1 cellular context compared by ENCODE assay signal in the genomic region with DNA sequence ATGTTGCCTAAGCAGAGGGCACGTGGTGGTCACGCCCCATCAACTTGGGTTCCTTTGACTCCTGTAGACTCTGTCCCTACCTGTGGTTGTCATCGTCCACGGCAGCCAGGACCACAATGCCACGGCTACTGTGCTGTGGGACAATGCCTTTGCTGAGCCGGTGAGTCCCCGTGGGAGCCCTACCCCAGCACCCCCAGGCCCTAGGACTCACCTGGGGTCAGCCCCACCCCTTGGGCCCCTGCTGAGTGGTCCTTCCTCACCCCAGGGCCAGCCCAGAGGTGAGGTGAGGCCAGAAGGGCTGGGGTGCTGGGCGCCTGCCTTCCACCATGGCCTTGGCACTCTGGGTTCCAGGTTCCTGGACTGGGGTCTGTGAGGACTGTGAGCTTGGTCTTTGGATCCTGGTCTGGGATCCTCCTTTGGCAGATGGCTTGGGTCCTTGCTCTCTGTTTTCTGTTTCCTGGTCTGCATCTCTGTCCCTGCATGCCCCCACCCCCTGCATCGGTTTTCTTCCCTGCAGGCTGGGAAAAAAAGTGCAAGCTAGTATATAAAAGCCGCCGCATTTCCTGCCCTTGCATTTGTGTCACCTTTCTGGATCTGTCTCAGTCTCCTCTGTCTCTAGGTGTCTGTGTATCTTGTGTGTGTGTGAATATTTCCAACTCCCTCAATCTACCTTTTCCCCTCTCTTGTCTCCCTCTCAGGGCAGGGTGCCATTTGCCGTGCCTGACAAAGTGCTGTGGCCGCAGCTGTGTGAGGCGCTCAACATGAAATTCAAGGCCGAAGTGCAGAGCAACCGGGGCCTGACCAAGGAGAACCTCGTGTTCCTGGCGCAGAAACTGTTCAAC.
TF ChIP-seq lines count a peak whose summit lies in the region.

No MANE protein-coding gene starts in this region.

TF ChIP-seq in HEK293, 187 proteins besides CTCF, POLR2A, EP300 and RAD21:
- TF ChIP-seq, protein P1, sequence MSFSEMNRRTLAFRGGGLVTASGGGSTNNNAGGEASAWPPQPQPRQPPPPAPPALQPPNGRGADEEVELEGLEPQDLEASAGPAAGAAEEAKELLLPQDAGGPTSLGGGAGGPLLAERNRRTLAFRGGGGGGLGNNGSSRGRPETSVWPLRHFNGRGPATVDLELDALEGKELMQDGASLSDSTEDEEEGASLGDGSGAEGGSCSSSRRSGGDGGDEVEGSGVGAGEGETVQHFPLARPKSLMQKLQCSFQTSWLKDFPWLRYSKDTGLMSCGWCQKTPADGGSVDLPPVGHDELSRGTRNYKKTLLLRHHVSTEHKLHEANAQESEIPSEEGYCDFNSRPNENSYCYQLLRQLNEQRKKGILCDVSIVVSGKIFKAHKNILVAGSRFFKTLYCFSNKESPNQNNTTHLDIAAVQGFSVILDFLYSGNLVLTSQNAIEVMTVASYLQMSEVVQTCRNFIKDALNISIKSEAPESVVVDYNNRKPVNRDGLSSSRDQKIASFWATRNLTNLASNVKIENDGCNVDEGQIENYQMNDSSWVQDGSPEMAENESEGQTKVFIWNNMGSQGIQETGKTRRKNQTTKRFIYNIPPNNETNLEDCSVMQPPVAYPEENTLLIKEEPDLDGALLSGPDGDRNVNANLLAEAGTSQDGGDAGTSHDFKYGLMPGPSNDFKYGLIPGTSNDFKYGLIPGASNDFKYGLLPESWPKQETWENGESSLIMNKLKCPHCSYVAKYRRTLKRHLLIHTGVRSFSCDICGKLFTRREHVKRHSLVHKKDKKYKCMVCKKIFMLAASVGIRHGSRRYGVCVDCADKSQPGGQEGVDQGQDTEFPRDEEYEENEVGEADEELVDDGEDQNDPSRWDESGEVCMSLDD (tag by site-specific recombination; IDR thresholded peaks at IDR 0.05): no peak
- TF ChIP-seq ZNF585B (tag by site-specific recombination; IDR thresholded peaks at IDR 0.05) (no peak), WT1 (tag by site-specific recombination; IDR thresholded peaks at IDR 0.05) (no peak), ZNF555 (tag by site-specific recombination; conservative IDR thresholded peaks at IDR 0.05) (no peak), ZNF140 (tag by site-specific recombination; IDR thresholded peaks at IDR 0.05) (no peak), ZBTB17 (tag by site-specific recombination; IDR thresholded peaks at IDR 0.05) (peak; percentile 77)
- TF ChIP-seq, protein P2, sequence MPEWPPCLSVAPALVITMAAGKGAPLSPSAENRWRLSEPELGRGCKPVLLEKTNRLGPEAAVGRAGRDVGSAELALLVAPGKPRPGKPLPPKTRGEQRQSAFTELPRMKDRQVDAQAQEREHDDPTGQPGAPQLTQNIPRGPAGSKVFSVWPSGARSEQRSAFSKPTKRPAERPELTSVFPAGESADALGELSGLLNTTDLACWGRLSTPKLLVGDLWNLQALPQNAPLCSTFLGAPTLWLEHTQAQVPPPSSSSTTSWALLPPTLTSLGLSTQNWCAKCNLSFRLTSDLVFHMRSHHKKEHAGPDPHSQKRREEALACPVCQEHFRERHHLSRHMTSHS (tag by site-specific recombination; IDR thresholded peaks at IDR 0.05): no peak
- TF ChIP-seq, protein P3, sequence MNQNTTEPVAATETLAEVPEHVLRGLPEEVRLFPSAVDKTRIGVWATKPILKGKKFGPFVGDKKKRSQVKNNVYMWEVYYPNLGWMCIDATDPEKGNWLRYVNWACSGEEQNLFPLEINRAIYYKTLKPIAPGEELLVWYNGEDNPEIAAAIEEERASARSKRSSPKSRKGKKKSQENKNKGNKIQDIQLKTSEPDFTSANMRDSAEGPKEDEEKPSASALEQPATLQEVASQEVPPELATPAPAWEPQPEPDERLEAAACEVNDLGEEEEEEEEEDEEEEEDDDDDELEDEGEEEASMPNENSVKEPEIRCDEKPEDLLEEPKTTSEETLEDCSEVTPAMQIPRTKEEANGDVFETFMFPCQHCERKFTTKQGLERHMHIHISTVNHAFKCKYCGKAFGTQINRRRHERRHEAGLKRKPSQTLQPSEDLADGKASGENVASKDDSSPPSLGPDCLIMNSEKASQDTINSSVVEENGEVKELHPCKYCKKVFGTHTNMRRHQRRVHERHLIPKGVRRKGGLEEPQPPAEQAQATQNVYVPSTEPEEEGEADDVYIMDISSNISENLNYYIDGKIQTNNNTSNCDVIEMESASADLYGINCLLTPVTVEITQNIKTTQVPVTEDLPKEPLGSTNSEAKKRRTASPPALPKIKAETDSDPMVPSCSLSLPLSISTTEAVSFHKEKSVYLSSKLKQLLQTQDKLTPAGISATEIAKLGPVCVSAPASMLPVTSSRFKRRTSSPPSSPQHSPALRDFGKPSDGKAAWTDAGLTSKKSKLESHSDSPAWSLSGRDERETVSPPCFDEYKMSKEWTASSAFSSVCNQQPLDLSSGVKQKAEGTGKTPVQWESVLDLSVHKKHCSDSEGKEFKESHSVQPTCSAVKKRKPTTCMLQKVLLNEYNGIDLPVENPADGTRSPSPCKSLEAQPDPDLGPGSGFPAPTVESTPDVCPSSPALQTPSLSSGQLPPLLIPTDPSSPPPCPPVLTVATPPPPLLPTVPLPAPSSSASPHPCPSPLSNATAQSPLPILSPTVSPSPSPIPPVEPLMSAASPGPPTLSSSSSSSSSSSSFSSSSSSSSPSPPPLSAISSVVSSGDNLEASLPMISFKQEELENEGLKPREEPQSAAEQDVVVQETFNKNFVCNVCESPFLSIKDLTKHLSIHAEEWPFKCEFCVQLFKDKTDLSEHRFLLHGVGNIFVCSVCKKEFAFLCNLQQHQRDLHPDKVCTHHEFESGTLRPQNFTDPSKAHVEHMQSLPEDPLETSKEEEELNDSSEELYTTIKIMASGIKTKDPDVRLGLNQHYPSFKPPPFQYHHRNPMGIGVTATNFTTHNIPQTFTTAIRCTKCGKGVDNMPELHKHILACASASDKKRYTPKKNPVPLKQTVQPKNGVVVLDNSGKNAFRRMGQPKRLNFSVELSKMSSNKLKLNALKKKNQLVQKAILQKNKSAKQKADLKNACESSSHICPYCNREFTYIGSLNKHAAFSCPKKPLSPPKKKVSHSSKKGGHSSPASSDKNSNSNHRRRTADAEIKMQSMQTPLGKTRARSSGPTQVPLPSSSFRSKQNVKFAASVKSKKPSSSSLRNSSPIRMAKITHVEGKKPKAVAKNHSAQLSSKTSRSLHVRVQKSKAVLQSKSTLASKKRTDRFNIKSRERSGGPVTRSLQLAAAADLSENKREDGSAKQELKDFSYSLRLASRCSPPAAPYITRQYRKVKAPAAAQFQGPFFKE (tag by site-specific recombination; IDR thresholded peaks at IDR 0.05; ENCODE audit: borderline replicate concordance): no peak
